ENCODE assay signal across 23 cellular contexts in genomic region chr1:162011337-162012012, GRCh38. TPM values are rescaled to one million over a fixed set of nuclear protein-coding genes. Genes with fewer than 3 reads are reported as not detected.
DNase-seq lines count a peak whose midpoint lies in the region; ATAC-seq, FAIRE-seq and TF ChIP-seq lines count a peak whose summit lies in the region.
"Had no signal": no experiment of that assay in that cellular context is flagged by ENCODE, and none has a peak within 500 bp of the region (broad histone marks: within the 10 kb centered on the region; RNA-seq: fewer than 3 reads in every experiment).

No MANE protein-coding gene starts in this region.

- in situ Hi-C loops in HepG2 (cut with HindIII; ENCODE audit: extremely low pct_ligation_motif_present, low pct_unique_long_range_greater_than_20kb) = no loop called here

- H3K27me3 ChIP-seq in HepG2 (ENCODE audit: control insufficient read depth in 1 of 2, insufficient read depth in 2 of 2, low read length in 2 of 2) (peaks cover 0 to 13% of the 10 kb centered on the region in 2 experiments; a peak in 2 of 5 replicates), right lobe of liver (no peaks in the 10 kb centered on the region), heart left ventricle (no peaks in the 10 kb centered on the region)
- H3K27me3 ChIP-seq: BLaER1 had no signal

- TF ChIP-seq EP300 in HepG2 (IDR thresholded peaks at IDR 0.05; ENCODE audit: low read depth in 2 of 2, low read length in 2 of 2) (no peak), HepG2 (CRISPR knock-in tag; IDR thresholded peaks at IDR 0.05; ENCODE audit: borderline replicate concordance) (no peak)

- H3K79me2 ChIP-seq in HepG2 (ENCODE audit: insufficient read depth, low read length) = no peaks in the 10 kb centered on the region

- no peak overlapping the region for H3K9ac ChIP-seq in HepG2 (ENCODE audit: insufficient read depth, low read depth, low read length)
- H3K9ac ChIP-seq: BLaER1 had no signal

- H4K20me1 ChIP-seq in HepG2 (ENCODE audit: insufficient read depth, low read length) = no peaks in the 10 kb centered on the region
- H4K20me1 ChIP-seq: BLaER1 had no signal

- H3K27ac Mint-ChIP-seq in nephron progenitor cell = peak overlapping the region; percentile 42
- H3K27ac Mint-ChIP-seq in activated CD4-positive, alpha-beta T cell treated with anti-CD3 and anti-CD28 coated beads, Interleukin-2, amount 10 ng/mL, durations not matched to agents 24 days and 14 days = no peak overlapping the region
- H3K27ac Mint-ChIP-seq: activated naive CD8-positive, alpha-beta T cell treated with anti-CD3 and anti-CD28 coated beads, Interleukin-2, amount 10 ng/mL, durations not matched to agents 7 days and 5 days had no signal

- DNase-seq in HepG2 (ENCODE audit: low spot score) = no peak
- DNase-seq in right lobe of liver = no peak
- peak in 4 of 5 donors; percentile 38 to 73 (median 54) for DNase-seq in heart left ventricle
- DNase-seq in nephron progenitor cell = no peak
- no peak for DNase-seq in ureter (ENCODE audit: low spot score)
- DNase-seq in activated CD4-positive, alpha-beta T cell treated with anti-CD3 and anti-CD28 coated beads, Interleukin-2, amount 10 ng/mL, durations not matched to agents 24 days and 14 days = no peak
- DNase-seq in epidermal melanocyte (ENCODE audit: insufficient read length, low spot score) = no peak
- DNase-seq: activated naive CD8-positive, alpha-beta T cell treated with anti-CD3 and anti-CD28 coated beads, Interleukin-2, amount 10 ng/mL, durations not matched to agents 7 days and 5 days; esophagus squamous epithelium; hippocampal formation; KBM-7; NCI-H1048; NCI-H774; nucleus accumbens; PC-3; stimulated activated CD4-positive, alpha-beta T cell treated with anti-CD3 and anti-CD28 coated beads, Interleukin-4, amount 100 ng/mL, for 4 hours had no signal

- ATAC-seq in HepG2 (peak; percentile 76), right lobe of liver (no peak), heart left ventricle (peak; percentile 74 to 86 (median 84)), HG02588 (IDR thresholded peaks at IDR 0.05; ENCODE audit: unreplicated experiment) (no peak)
- ATAC-seq: PC-3 had no signal

- H3K36me3 Mint-ChIP-seq in nephron progenitor cell (ENCODE audit: low read depth) = peaks cover 45% of the 10 kb centered on the region
- H3K36me3 Mint-ChIP-seq in activated CD4-positive, alpha-beta T cell treated with anti-CD3 and anti-CD28 coated beads, Interleukin-2, amount 10 ng/mL, durations not matched to agents 24 days and 14 days (ENCODE audit: low read depth) = no peaks in the 10 kb centered on the region
- H3K36me3 Mint-ChIP-seq: activated naive CD8-positive, alpha-beta T cell treated with anti-CD3 and anti-CD28 coated beads, Interleukin-2, amount 10 ng/mL, durations not matched to agents 7 days and 5 days had no signal

- peaks cover 29% of the 10 kb centered on the region for H3K4me1 Mint-ChIP-seq in nephron progenitor cell
- no peaks in the 10 kb centered on the region for H3K4me1 Mint-ChIP-seq in activated CD4-positive, alpha-beta T cell treated with anti-CD3 and anti-CD28 coated beads, Interleukin-2, amount 10 ng/mL, durations not matched to agents 24 days and 14 days
- H3K4me1 Mint-ChIP-seq: activated naive CD8-positive, alpha-beta T cell treated with anti-CD3 and anti-CD28 coated beads, Interleukin-2, amount 10 ng/mL, durations not matched to agents 7 days and 5 days had no signal

- no peaks in the 10 kb centered on the region for H3K36me3 ChIP-seq in HepG2 (replicated peaks in 1 of 2; ENCODE audit: control insufficient read depth in 1 of 2, insufficient read depth in 2 of 2, low read length in 2 of 2)
- H3K36me3 ChIP-seq in right lobe of liver = no peaks in the 10 kb centered on the region
- H3K36me3 ChIP-seq in heart left ventricle = peaks cover 0 to 13% (median 0%) of the 10 kb centered on the region in 9 donors
- H3K36me3 ChIP-seq: BLaER1, esophagus squamous epithelium had no signal

- whole genome bisulfite sequencing in HepG2 (ENCODE audit: low lambda C conversion rate) = 37% methylated on average over 4 of the region's 9 CpGs
- WGBS in right lobe of liver (ENCODE audit: insufficient coverage, low coverage, low lambda C conversion rate, missing lambda C conversion rate) = 72% methylated on average over 5 of the region's 9 CpGs
- WGBS in heart left ventricle, 4 donors = 37 to 52% (median 47%) methylated on average over 9 of the region's 9 CpGs

- POLR2A ChIA-PET in HepG2 (lab: Yijun Ruan, JAX) = no interaction called here

- 0 out of 2 replicates have a peak, but pooled peaks cover 5% of the 10 kb centered on the region for H3K4me1 ChIP-seq in HepG2 (ENCODE audit: insufficient read depth, low read length)
- H3K4me1 ChIP-seq in right lobe of liver = no peaks in the 10 kb centered on the region
- peaks cover 0 to 44% (median 18%) of the 10 kb centered on the region in 12 donors for H3K4me1 ChIP-seq in heart left ventricle
- H3K4me1 ChIP-seq: BLaER1 had no signal

- no peak overlapping the region for H2AFZ ChIP-seq in HepG2 (ENCODE audit: low read length)

- intact Hi-C loops in HepG2 (cut with micrococcal nuclease; ENCODE audit: unreplicated experiment) = no loop called here
- intact Hi-C loops in right lobe of liver (cut with DNase I) = no loop called here
- intact Hi-C loops in heart left ventricle (cut with DNase I) = no loop called here
- intact Hi-C loops in activated CD4-positive, alpha-beta T cell treated with anti-CD3 and anti-CD28 coated beads, Interleukin-2, amount 10 ng/mL, durations not matched to agents 24 days and 14 days (cut with micrococcal nuclease) = no loop called here

- no TSS peak for BruUV-seq in HepG2 (replicated peaks; lab: Mats Ljungman, UMichigan)

- CTCF ChIA-PET in HepG2 (lab: Yijun Ruan, JAX; ENCODE audit: low intra/inter-chr PET ratio, low total read pairs) = no interaction called here

- H3K4me3 Mint-ChIP-seq in nephron progenitor cell = no peak overlapping the region
- H3K4me3 Mint-ChIP-seq in activated CD4-positive, alpha-beta T cell treated with anti-CD3 and anti-CD28 coated beads, Interleukin-2, amount 10 ng/mL, durations not matched to agents 24 days and 14 days = no peak overlapping the region
- H3K4me3 Mint-ChIP-seq: activated naive CD8-positive, alpha-beta T cell treated with anti-CD3 and anti-CD28 coated beads, Interleukin-2, amount 10 ng/mL, durations not matched to agents 7 days and 5 days had no signal

- H3K4me2 ChIP-seq in HepG2 (ENCODE audit: low read depth, low read length) = no peak overlapping the region
- H3K4me2 ChIP-seq: BLaER1 had no signal

- peaks cover 19% of the 10 kb centered on the region for H3K9me3 Mint-ChIP-seq in nephron progenitor cell
- peaks cover 3% of the 10 kb centered on the region for H3K9me3 Mint-ChIP-seq in activated CD4-positive, alpha-beta T cell treated with anti-CD3 and anti-CD28 coated beads, Interleukin-2, amount 10 ng/mL, durations not matched to agents 24 days and 14 days

- no peaks in the 10 kb centered on the region for H3K9me3 ChIP-seq in HepG2 (ENCODE audit: low read length)
- H3K9me3 ChIP-seq in right lobe of liver = no peaks in the 10 kb centered on the region
- peaks cover 0 to 6% (median 0%) of the 10 kb centered on the region in 12 donors for H3K9me3 ChIP-seq in heart left ventricle
- H3K9me3 ChIP-seq: esophagus squamous epithelium had no signal

- H3K4me3 ChIP-seq in HepG2 (replicated peaks in 1 of 3; ENCODE audit: insufficient read depth in 1 of 3, low read depth in 2 of 3, low read length in 3 of 3) (no peak overlapping the region), right lobe of liver (no peak overlapping the region), heart left ventricle (no peak overlapping the region)
- H3K4me3 ChIP-seq: BLaER1, esophagus squamous epithelium, SK-N-MC, skin epidermis had no signal

- peaks cover 15% of the 10 kb centered on the region for H3K27me3 Mint-ChIP-seq in nephron progenitor cell (ENCODE audit: low read depth, poor library complexity)
- no peaks in the 10 kb centered on the region for H3K27me3 Mint-ChIP-seq in activated CD4-positive, alpha-beta T cell treated with anti-CD3 and anti-CD28 coated beads, Interleukin-2, amount 10 ng/mL, durations not matched to agents 24 days and 14 days
- H3K27me3 Mint-ChIP-seq: activated naive CD8-positive, alpha-beta T cell treated with anti-CD3 and anti-CD28 coated beads, Interleukin-2, amount 10 ng/mL, durations not matched to agents 7 days and 5 days had no signal

- no peak for TF ChIP-seq RAD21 in HepG2 (CRISPR knock-in tag; IDR thresholded peaks at IDR 0.05)

- H3K27ac ChIP-seq in HepG2 (ENCODE audit: extremely low read length, insufficient read depth, low read length) (no peak overlapping the region), right lobe of liver (no peak overlapping the region), heart left ventricle (peak overlapping the region; percentile 27 to 88 (median 70))
- H3K27ac ChIP-seq: BLaER1, esophagus squamous epithelium, SK-N-MC, skin epidermis had no signal

- TF ChIP-seq POLR2A in HepG2 (IDR thresholded peaks at IDR 0.05; ENCODE audit: insufficient read depth in 1 of 2, low read depth in 2 of 2, low read length in 2 of 2) (no peak), right lobe of liver (IDR thresholded peaks at IDR 0.05) (no peak), heart left ventricle (IDR thresholded peaks at IDR 0.05) (no peak)

- no peak for TF ChIP-seq CTCF in HepG2 (CRISPR knock-in tag; IDR thresholded peaks at IDR 0.05)
- no peak for TF ChIP-seq CTCF in right lobe of liver (IDR thresholded peaks at IDR 0.05)
- no peak for TF ChIP-seq CTCF in heart left ventricle (IDR thresholded peaks at IDR 0.05)
- TF ChIP-seq CTCF in nephron progenitor cell (IDR thresholded peaks at IDR 0.05) = no peak

- no peak for FAIRE-seq in HepG2 (lab: Jason Lieb, UNC)
- FAIRE-seq: A204.1, D721Med, GM12892 had no signal

RNA-seq across cellular contexts. Expression of gene OLFML2B, which starts 12.2 kb away (rescaled TPM):
- not detected in 2 replicates for total RNA-seq in HepG2 (2016; rRNA removed; fragmentation: Illumina TruSeq; extraction: Trizol)
- not detected in 2 replicates for total RNA-seq in HepG2 (2016; cell fraction: cytosol; rRNA removed; fragmentation: Illumina TruSeq; extraction: Trizol; ENCODE audit: low read depth)
- not detected in 2 replicates for total RNA-seq in HepG2 (2016; cell fraction: insoluble cytoplasmic fraction; rRNA removed; fragmentation: Illumina TruSeq; extraction: Trizol)
- total RNA-seq in HepG2 (2016; cell fraction: membrane; rRNA removed; fragmentation: Illumina TruSeq; extraction: Trizol) = not detected in 2 replicates
- not detected in 2 replicates for total RNA-seq in HepG2 (2016; cell fraction: nucleus; rRNA removed; fragmentation: Illumina TruSeq; extraction: Trizol)
- polyA plus RNA-seq in HepG2 (2011; rRNA removed) = not detected in 2 replicates
- polyA plus RNA-seq in HepG2 (2011; cell fraction: cytosol; rRNA removed) = not detected in 2 replicates
- polyA plus RNA-seq in HepG2 (2011; cell fraction: nucleus; rRNA removed) = not detected in 2 replicates
- polyA plus RNA-seq in HepG2 (2012) = not detected in 2 replicates
- not detected in 2 replicates for polyA plus RNA-seq in HepG2 (2016; cell fraction: cytosol; fragmentation: Illumina TruSeq; extraction: Trizol; ENCODE audit: low read depth)
- polyA plus RNA-seq in HepG2 (2016; cell fraction: insoluble cytoplasmic fraction; fragmentation: Illumina TruSeq; extraction: Trizol; ENCODE audit: low read depth) = not detected in 2 replicates
- polyA plus RNA-seq in HepG2 (2016; cell fraction: membrane; fragmentation: Illumina TruSeq; extraction: Trizol; ENCODE audit: low read depth) = not detected in 2 replicates
- polyA plus RNA-seq in HepG2 (2016; cell fraction: nucleus; fragmentation: Illumina TruSeq; extraction: Trizol; ENCODE audit: insufficient read depth, low read depth) = not detected in 2 replicates
- 0.05 TPM in 1 of 2 replicates, not detected in the other for polyA minus RNA-seq in HepG2 (2011; rRNA and poly(A)+ RNA removed; ENCODE audit: low replicate concordance)
- polyA minus RNA-seq in HepG2 (2011; cell fraction: cytosol; rRNA and poly(A)+ RNA removed) = not detected in 2 replicates
- polyA minus RNA-seq in HepG2 (2011; cell fraction: nucleus; rRNA and poly(A)+ RNA removed) = not detected in 2 replicates
- 1 to 10 TPM in 3 of 6 experiments, under 1 TPM in 3; 0.37 to 2.1 (median 1.3) TPM for total RNA-seq in right lobe of liver
- total RNA-seq in heart left ventricle = 10 to 100 TPM in 2 of 9 donors, 1 to 10 TPM in 5, under 1 TPM in 2; 0.75 to 39.2 (median 2.9) TPM
- polyA plus RNA-seq in heart left ventricle = 1 to 10 TPM in 1 of 2 donors, under 1 TPM in 1; 0.91 to 2.8 TPM
- total RNA-seq in ureter = 3.4 TPM
- not detected in 2 replicates for total RNA-seq in activated CD4-positive, alpha-beta T cell treated with anti-CD3 and anti-CD28 coated beads, Interleukin-2, amount 10 ng/mL, durations not matched to agents 24 days and 14 days

RNA-seq across cellular contexts. Expression of gene NOS1AP, which starts 58.0 kb away (rescaled TPM):
- total RNA-seq in HepG2 (2016; rRNA removed; fragmentation: Illumina TruSeq; extraction: Trizol) (2.5 and 3.3 TPM in 2 replicates), right lobe of liver (10 to 100 TPM in 3 of 6 experiments, 1 to 10 TPM in 3; 4.7 to 24.8 (median 11.6) TPM), heart left ventricle (1 to 10 TPM; 2.4 to 6.4 (median 4.5) TPM), ureter (7.0 TPM)
- total RNA-seq in HepG2 (2016; cell fraction: cytosol; rRNA removed; fragmentation: Illumina TruSeq; extraction: Trizol; ENCODE audit: low read depth) = 0.44 and 0.71 TPM in 2 replicates
- total RNA-seq in HepG2 (2016; cell fraction: insoluble cytoplasmic fraction; rRNA removed; fragmentation: Illumina TruSeq; extraction: Trizol) = 2.0 and 3.2 TPM in 2 replicates
- 1.0 and 1.1 TPM in 2 replicates for total RNA-seq in HepG2 (2016; cell fraction: membrane; rRNA removed; fragmentation: Illumina TruSeq; extraction: Trizol)
- 6.2 and 8.0 TPM in 2 replicates for total RNA-seq in HepG2 (2016; cell fraction: nucleus; rRNA removed; fragmentation: Illumina TruSeq; extraction: Trizol)
- polyA plus RNA-seq in HepG2 (2011; rRNA removed) (1.9 and 2.0 TPM in 2 replicates), heart left ventricle (1 to 10 TPM; 1.1 to 1.4 TPM)
- 0.64 and 0.76 TPM in 2 replicates for polyA plus RNA-seq in HepG2 (2011; cell fraction: cytosol; rRNA removed)
- polyA plus RNA-seq in HepG2 (2011; cell fraction: nucleus; rRNA removed) = 10.0 and 12.0 TPM in 2 replicates
- 3.3 and 4.1 TPM in 2 replicates for polyA plus RNA-seq in HepG2 (2012)
- polyA plus RNA-seq in HepG2 (2016; cell fraction: cytosol; fragmentation: Illumina TruSeq; extraction: Trizol; ENCODE audit: low read depth) = 0.06 and 0.09 TPM in 2 replicates
- polyA plus RNA-seq in HepG2 (2016; cell fraction: insoluble cytoplasmic fraction; fragmentation: Illumina TruSeq; extraction: Trizol; ENCODE audit: low read depth) = 1.3 and 2.6 TPM in 2 replicates
- 0.14 and 0.41 TPM in 2 replicates for polyA plus RNA-seq in HepG2 (2016; cell fraction: membrane; fragmentation: Illumina TruSeq; extraction: Trizol; ENCODE audit: low read depth)
- polyA plus RNA-seq in HepG2 (2016; cell fraction: nucleus; fragmentation: Illumina TruSeq; extraction: Trizol; ENCODE audit: insufficient read depth, low read depth) = 5.9 and 7.5 TPM in 2 replicates
- 8.3 and 12.9 TPM in 2 replicates for polyA minus RNA-seq in HepG2 (2011; rRNA and poly(A)+ RNA removed; ENCODE audit: low replicate concordance)
- 3.6 and 3.8 TPM in 2 replicates for polyA minus RNA-seq in HepG2 (2011; cell fraction: cytosol; rRNA and poly(A)+ RNA removed)
- 23.2 and 23.6 TPM in 2 replicates for polyA minus RNA-seq in HepG2 (2011; cell fraction: nucleus; rRNA and poly(A)+ RNA removed)
- 0.17 TPM in 1 of 2 replicates, not detected in the other for total RNA-seq in activated CD4-positive, alpha-beta T cell treated with anti-CD3 and anti-CD28 coated beads, Interleukin-2, amount 10 ng/mL, durations not matched to agents 24 days and 14 days
- total RNA-seq: activated naive CD8-positive, alpha-beta T cell treated with anti-CD3 and anti-CD28 coated beads, Interleukin-2, amount 10 ng/mL, durations not matched to agents 7 days and 5 days had no signal

Comparison
In these comparisons a context has a peak if more than half of its experiments do, and no peak if none do; other contexts are left out.
1. ATAC-seq: peak in HepG2 (single experiment) and heart left ventricle (4 of 4); none in right lobe of liver (0 of 4) and HG02588 (single experiment).
2. DNase-seq: peak in heart left ventricle (4 of 5); none in HepG2 (single experiment), right lobe of liver (0 of 3), nephron progenitor cell (single experiment), ureter (single experiment), activated CD4-positive, alpha-beta T cell treated with anti-CD3 and anti-CD28 coated beads, Interleukin-2, amount 10 ng/mL, durations not matched to agents 24 days and 14 days (single experiment) and epidermal melanocyte (single experiment).
3. H3K27ac ChIP-seq: peak in heart left ventricle (12 of 12); none in HepG2 (single experiment) and right lobe of liver (0 of 3).